1 cellular context compared by ENCODE assay signal in the genomic region with DNA sequence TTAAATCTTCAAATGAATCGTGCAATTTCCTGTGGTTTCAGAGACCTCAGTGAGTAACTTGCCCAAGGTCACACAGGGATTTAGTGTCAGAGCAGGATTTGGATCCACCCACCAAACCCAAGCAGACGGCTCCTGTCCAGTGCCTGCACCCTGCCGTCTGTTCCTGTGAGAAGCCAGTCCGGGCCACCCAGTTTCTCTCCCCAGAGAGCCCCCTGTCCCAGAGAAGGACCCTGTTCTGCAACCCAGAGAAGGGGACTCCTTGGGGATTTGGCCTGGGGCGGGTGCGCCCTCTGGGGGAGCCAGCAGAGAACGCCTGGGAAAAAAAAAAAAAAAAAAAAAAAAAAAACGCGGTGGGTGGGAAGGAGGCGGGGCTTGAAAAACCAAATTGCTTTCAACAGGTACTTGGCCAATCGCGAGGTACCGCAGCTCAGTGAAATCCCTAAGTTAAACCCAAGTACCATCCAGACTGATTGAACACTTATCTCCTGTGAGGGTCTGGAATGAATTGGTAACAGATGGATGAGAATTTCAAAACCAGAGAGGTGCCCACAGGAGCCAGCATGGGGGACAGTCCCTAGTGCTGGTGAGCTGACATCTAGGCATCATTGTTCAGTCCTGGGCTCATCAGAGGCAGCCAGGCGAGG.
TF ChIP-seq lines count a peak whose summit lies in the region.

No MANE protein-coding gene starts in this region.

TF ChIP-seq in GM23338, 12 proteins besides CTCF, POLR2A, EP300 and RAD21 (continued from another document):
- TF ChIP-seq ZNF462 (CRISPR knock-in tag; IDR thresholded peaks at IDR 0.05) (no peak), EZH2 (IDR thresholded peaks at IDR 0.05; ENCODE audit: low read depth, unreplicated experiment) (no peak), ZNF331 (CRISPR knock-in tag; IDR thresholded peaks at IDR 0.05; ENCODE audit: low read depth) (no peak), CREB1 (CRISPR knock-in tag; IDR thresholded peaks at IDR 0.05; ENCODE audit: low read depth) (no peak), EZH2phosphoT487 (IDR thresholded peaks at IDR 0.05; ENCODE audit: unreplicated experiment) (no peak)
TF ChIP-seq in GM23338: peak in this region for 0.
